Comparison of ENCODE assay signal across 21 cellular contexts in the genomic region with DNA sequence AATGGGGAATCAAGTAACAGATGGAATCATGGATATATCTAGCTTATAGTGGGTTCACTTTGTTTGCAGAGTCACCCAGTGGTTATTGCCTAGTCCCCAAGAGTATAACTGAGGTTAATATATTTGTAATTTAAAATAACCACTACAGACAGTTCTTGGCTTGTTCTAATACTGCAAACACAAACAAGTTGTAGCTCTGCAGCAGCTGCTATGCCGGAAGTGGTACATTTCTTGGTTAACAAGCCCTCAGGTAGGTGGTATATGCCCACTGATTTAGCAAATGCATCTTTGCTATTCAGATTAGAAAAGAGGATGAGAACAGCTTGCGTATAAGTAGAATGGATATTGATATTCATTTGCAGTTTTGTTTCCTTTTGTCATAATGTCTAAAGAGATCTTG.
"Had no signal": no experiment of that assay in that cellular context is flagged by ENCODE, and none has a peak within 500 bp of the region (broad histone marks: within the 10 kb centered on the region; RNA-seq: fewer than 3 reads in every experiment).

No MANE protein-coding gene starts in this region.

- H3K9me3 ChIP-seq: esophagus muscularis mucosa, gastroesophageal sphincter, heart left ventricle, lower lobe of right lung had no signal

- H2AFZ ChIP-seq: hepatocyte had no signal

- H3K4me3 ChIP-seq: coronary artery, dorsolateral prefrontal cortex, esophagus muscularis mucosa, gastroesophageal sphincter, heart left ventricle, hepatocyte, left ventricle myocardium inferior, lower lobe of right lung had no signal

- H3K4me2 ChIP-seq: hepatocyte had no signal

- H3K4me1 ChIP-seq: esophagus muscularis mucosa, foreskin keratinocyte, gastroesophageal sphincter, heart left ventricle, left ventricle myocardium inferior, lower lobe of right lung had no signal

- H3K36me3 ChIP-seq: esophagus muscularis mucosa, gastroesophageal sphincter, heart left ventricle, left ventricle myocardium inferior, lower lobe of right lung had no signal

- H3K79me2 ChIP-seq: hepatocyte had no signal

- H3K27ac ChIP-seq: coronary artery, dorsolateral prefrontal cortex, esophagus muscularis mucosa, foreskin keratinocyte, gastroesophageal sphincter, heart left ventricle, hepatocyte, left ventricle myocardium inferior, lower lobe of right lung had no signal

- H3K27me3 ChIP-seq: dorsolateral prefrontal cortex, esophagus muscularis mucosa, foreskin keratinocyte, gastroesophageal sphincter, heart left ventricle, hepatocyte had no signal

- DNase-seq: dermis blood vessel endothelial cell; dorsolateral prefrontal cortex; effector CD4-positive, alpha-beta T cell; effector memory CD4-positive, alpha-beta T cell; foreskin keratinocyte; heart left ventricle; hypothalamus; immature natural killer cell; islet precursor cell; kidney; kidney glomerular epithelial cell; left colon; left ventricle myocardium inferior; lower lobe of right lung; mesendoderm; midbrain; naive thymus-derived CD4-positive, alpha-beta T cell had no signal
